In genomic region chr10:132538031-132538789, GRCh38 we compare ENCODE assay signal across 8 cellular contexts. TPM values are rescaled to one million over a fixed set of nuclear protein-coding genes. Genes with fewer than 3 reads are reported as not detected.
DNase-seq lines count a peak whose midpoint lies in the region; ATAC-seq and TF ChIP-seq lines count a peak whose summit lies in the region.

No MANE protein-coding gene starts in this region.

- H3K27ac Mint-ChIP-seq in activated CD4-positive, alpha-beta T cell treated with anti-CD3 and anti-CD28 coated beads, Interleukin-2, amount 10 ng/mL, durations not matched to agents 7 days and 5 days = peak overlapping the region; percentile 84
- H3K27ac Mint-ChIP-seq in activated naive CD4-positive, alpha-beta T cell treated with anti-CD3 and anti-CD28 coated beads, Interleukin-2, amount 50 U/mL, for 72 hours = peak overlapping the region; percentile 91 to 96

- peaks cover 6% of the 10 kb centered on the region for H3K36me3 Mint-ChIP-seq in activated CD4-positive, alpha-beta T cell treated with anti-CD3 and anti-CD28 coated beads, Interleukin-2, amount 10 ng/mL, durations not matched to agents 7 days and 5 days (ENCODE audit: low read depth)
- peaks cover 4 to 5% of the 10 kb centered on the region in 2 donors for H3K36me3 Mint-ChIP-seq in activated naive CD4-positive, alpha-beta T cell treated with anti-CD3 and anti-CD28 coated beads, Interleukin-2, amount 50 U/mL, for 72 hours

- CTCF ChIA-PET in activated CD4-positive, alpha-beta T cell treated with anti-CD3 and anti-CD28 coated beads, Interleukin-2, amount 10 ng/mL, durations not matched to agents 7 days and 5 days (lab: Charles Lee) = interaction anchor here (0.7 kb wide), 1 partner anchor 385 kb away, joined by 3 read pairs; no protein-coding TSS in a partner anchor

- H3K9ac ChIP-seq in skeletal muscle tissue (ENCODE audit: low read depth in 1 of 3, low read length in 3 of 3) = peak overlapping the region; percentile 94 to 95 (median 94)

- intact Hi-C loops in right cardiac atrium (cut with DNase I) = loop anchor here in 3 of 4 donors (5.0 to 10.0 kb wide), 4 partner anchors 39 to 81 kb away; no protein-coding TSS in a partner anchor

- peaks cover 0 to 2% (median 0%) of the 10 kb centered on the region in 3 donors for H3K36me3 ChIP-seq in skeletal muscle tissue (ENCODE audit: control insufficient read depth in 3 of 3, insufficient read depth in 3 of 3, low read length in 3 of 3)

- DNase-seq in activated CD4-positive, alpha-beta T cell treated with anti-CD3 and anti-CD28 coated beads, Interleukin-2, amount 10 ng/mL, durations not matched to agents 7 days and 5 days = no peak
- no peak for DNase-seq in activated CD4-positive, alpha-beta T cell treated with anti-CD3 and anti-CD28 coated beads for 48 hours
- no peak for DNase-seq in activated naive CD4-positive, alpha-beta T cell treated with anti-CD3 and anti-CD28 coated beads, Interleukin-2, amount 50 U/mL, for 72 hours (ENCODE audit: low spot score in 2 of 2)
- peak in 2 of 3 donors; percentile 73 to 77 for DNase-seq in right cardiac atrium
- DNase-seq in GM20000 (ENCODE audit: low spot score) = no peak
- DNase-seq in SW480 (ENCODE audit: low spot score) = no peak
- DNase-seq in NCI-H1930 (lab: John Stamatoyannopoulos, UW) = no peak

- H3K27me3 ChIP-seq in right cardiac atrium (ENCODE audit: control insufficient read depth, insufficient read depth) = no peaks in the 10 kb centered on the region
- H3K27me3 ChIP-seq in skeletal muscle tissue (ENCODE audit: control insufficient read depth in 3 of 3, insufficient read depth in 3 of 3, low read length in 3 of 3) = no peaks in the 10 kb centered on the region

- 5% methylated on average over 42 of the region's 42 CpGs for WGBS in right cardiac atrium

- H3K27ac ChIP-seq in right cardiac atrium (ENCODE audit: low read length) (peak overlapping the region; percentile 32), skeletal muscle tissue (ENCODE audit: low read depth, low read length) (peak overlapping the region; percentile 91)

- H3K9me3 ChIP-seq in right cardiac atrium (ENCODE audit: control insufficient read depth, low read length) (no peaks in the 10 kb centered on the region), skeletal muscle tissue (ENCODE audit: control insufficient read depth in 3 of 3, low read length in 3 of 3) (no peaks in the 10 kb centered on the region)

- H3K9me3 Mint-ChIP-seq in activated CD4-positive, alpha-beta T cell treated with anti-CD3 and anti-CD28 coated beads, Interleukin-2, amount 10 ng/mL, durations not matched to agents 7 days and 5 days = no peaks in the 10 kb centered on the region
- no peaks in the 10 kb centered on the region for H3K9me3 Mint-ChIP-seq in activated naive CD4-positive, alpha-beta T cell treated with anti-CD3 and anti-CD28 coated beads, Interleukin-2, amount 50 U/mL, for 72 hours

- H3K4me3 ChIP-seq in right cardiac atrium (ENCODE audit: low read length) (peak overlapping the region; percentile 97), skeletal muscle tissue (ENCODE audit: low read length in 3 of 3) (peak overlapping the region; percentile 78 to 81 (median 80))

- peak overlapping the region; percentile 89 for H3K4me3 Mint-ChIP-seq in activated CD4-positive, alpha-beta T cell treated with anti-CD3 and anti-CD28 coated beads, Interleukin-2, amount 10 ng/mL, durations not matched to agents 7 days and 5 days

- POLR2A ChIA-PET in activated CD4-positive, alpha-beta T cell treated with anti-CD3 and anti-CD28 coated beads, Interleukin-2, amount 10 ng/mL, durations not matched to agents 7 days and 5 days (lab: Charles Lee) = no interaction called here

- H3K4me1 ChIP-seq in right cardiac atrium (ENCODE audit: control insufficient read depth, insufficient read depth, low read length) (peaks cover 13% of the 10 kb centered on the region), skeletal muscle tissue (ENCODE audit: control insufficient read depth in 3 of 3, insufficient read depth in 3 of 3, low read length in 3 of 3) (peaks cover 57 to 80% (median 64%) of the 10 kb centered on the region in 3 donors)

- no peak for TF ChIP-seq CTCF in GM20000 (IDR thresholded peaks at IDR 0.05; ENCODE audit: extremely low read depth, missing control alignments)

- H3K27me3 Mint-ChIP-seq in activated CD4-positive, alpha-beta T cell treated with anti-CD3 and anti-CD28 coated beads, Interleukin-2, amount 10 ng/mL, durations not matched to agents 7 days and 5 days = peaks cover 5% of the 10 kb centered on the region

- H3K4me1 Mint-ChIP-seq in activated CD4-positive, alpha-beta T cell treated with anti-CD3 and anti-CD28 coated beads, Interleukin-2, amount 10 ng/mL, durations not matched to agents 7 days and 5 days = peaks cover 60% of the 10 kb centered on the region

- ATAC-seq in activated naive CD4-positive, alpha-beta T cell treated with anti-CD3 and anti-CD28 coated beads, Interleukin-2, amount 50 U/mL, for 72 hours = no peak
- no peak for ATAC-seq in right cardiac atrium

RNA-seq across cellular contexts. Expression of gene INPP5A, which starts 0.6 kb away (rescaled TPM):
- 1 to 10 TPM; 9.1 to 9.9 TPM for total RNA-seq in activated CD4-positive, alpha-beta T cell treated with anti-CD3 and anti-CD28 coated beads, Interleukin-2, amount 10 ng/mL, durations not matched to agents 7 days and 5 days
- total RNA-seq in activated naive CD4-positive, alpha-beta T cell treated with anti-CD3 and anti-CD28 coated beads, Interleukin-2, amount 50 U/mL, for 72 hours = 10 to 100 TPM; 10.5 to 14.0 TPM
- total RNA-seq in right cardiac atrium = 100 to 1,000 TPM in 2 of 4 donors, 10 to 100 TPM in 2; 92.0 to 116 (median 99.2) TPM
- 60.0 TPM for polyA plus RNA-seq in right cardiac atrium
- total RNA-seq in skeletal muscle tissue = 50.6 TPM

Comparison
In these comparisons a context has a peak if more than half of its experiments do, and no peak if none do; other contexts are left out.
1. DNase-seq: peak in right cardiac atrium (2 of 3); none in activated CD4-positive, alpha-beta T cell treated with anti-CD3 and anti-CD28 coated beads, Interleukin-2, amount 10 ng/mL, durations not matched to agents 7 days and 5 days (single experiment), activated CD4-positive, alpha-beta T cell treated with anti-CD3 and anti-CD28 coated beads for 48 hours (single experiment), activated naive CD4-positive, alpha-beta T cell treated with anti-CD3 and anti-CD28 coated beads, Interleukin-2, amount 50 U/mL, for 72 hours (0 of 2), GM20000 (single experiment), SW480 (single experiment) and NCI-H1930 (0 of 2).